In the genomic region with DNA sequence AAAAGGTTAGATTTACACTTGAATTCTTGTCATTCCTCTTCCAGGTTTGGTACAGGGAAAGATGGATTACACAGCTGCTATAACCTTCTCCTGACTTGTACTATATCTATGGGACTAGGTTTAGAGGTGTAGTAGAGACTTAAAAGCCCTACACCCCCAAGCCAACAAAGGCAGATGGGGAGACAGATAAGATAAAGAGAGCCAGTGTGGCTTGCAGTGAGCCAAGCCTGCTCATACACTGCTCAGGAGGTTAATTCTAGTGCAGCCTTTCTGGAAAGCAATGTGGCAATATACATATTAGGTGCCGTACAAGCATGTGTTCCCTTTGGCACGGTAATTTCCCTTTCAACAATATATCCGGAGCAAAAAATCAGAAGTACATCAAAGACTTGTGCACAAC, we compare ENCODE assay signal across 1 cellular context.
TF ChIP-seq lines count a peak whose summit lies in the region.

No MANE protein-coding gene starts in this region.

TF ChIP-seq in GM12878, 131 proteins besides CTCF, POLR2A, EP300 and RAD21:
- TF ChIP-seq BMI1 (IDR thresholded peaks at IDR 0.05; ENCODE audit: borderline replicate concordance) (no peak), NFXL1 (IDR thresholded peaks at IDR 0.05; ENCODE audit: borderline replicate concordance) (no peak), EGR1 (IDR thresholded peaks at IDR 0.05; ENCODE audit: borderline replicate concordance in 1 of 2, low read depth in 2 of 2, low read length in 2 of 2) (no peak), PAX8 (IDR thresholded peaks at IDR 0.05) (no peak), NBN (IDR thresholded peaks at IDR 0.05) (no peak), TCF7 (IDR thresholded peaks at IDR 0.05; ENCODE audit: borderline replicate concordance) (no peak), HDAC6 (IDR thresholded peaks at IDR 0.05; ENCODE audit: unreplicated experiment) (no peak), EZH2 (IDR thresholded peaks at IDR 0.05; ENCODE audit: borderline replicate concordance, control insufficient read depth, low read depth, low read length) (no peak), NRF1 (conservative IDR thresholded peaks at IDR 0.05; ENCODE audit: low read depth, low read length) (no peak), PAX5 (IDR thresholded peaks at IDR 0.05; ENCODE audit: borderline replicate concordance, low read depth, low read length) (no peak), HCFC1 (IDR thresholded peaks at IDR 0.05; ENCODE audit: low read length) (no peak)
- TF ChIP-seq, protein P1, sequence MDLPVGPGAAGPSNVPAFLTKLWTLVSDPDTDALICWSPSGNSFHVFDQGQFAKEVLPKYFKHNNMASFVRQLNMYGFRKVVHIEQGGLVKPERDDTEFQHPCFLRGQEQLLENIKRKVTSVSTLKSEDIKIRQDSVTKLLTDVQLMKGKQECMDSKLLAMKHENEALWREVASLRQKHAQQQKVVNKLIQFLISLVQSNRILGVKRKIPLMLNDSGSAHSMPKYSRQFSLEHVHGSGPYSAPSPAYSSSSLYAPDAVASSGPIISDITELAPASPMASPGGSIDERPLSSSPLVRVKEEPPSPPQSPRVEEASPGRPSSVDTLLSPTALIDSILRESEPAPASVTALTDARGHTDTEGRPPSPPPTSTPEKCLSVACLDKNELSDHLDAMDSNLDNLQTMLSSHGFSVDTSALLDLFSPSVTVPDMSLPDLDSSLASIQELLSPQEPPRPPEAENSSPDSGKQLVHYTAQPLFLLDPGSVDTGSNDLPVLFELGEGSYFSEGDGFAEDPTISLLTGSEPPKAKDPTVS (IDR thresholded peaks at IDR 0.05; ENCODE audit: low read depth, low read length), result no peak
- TF ChIP-seq, protein P2, sequence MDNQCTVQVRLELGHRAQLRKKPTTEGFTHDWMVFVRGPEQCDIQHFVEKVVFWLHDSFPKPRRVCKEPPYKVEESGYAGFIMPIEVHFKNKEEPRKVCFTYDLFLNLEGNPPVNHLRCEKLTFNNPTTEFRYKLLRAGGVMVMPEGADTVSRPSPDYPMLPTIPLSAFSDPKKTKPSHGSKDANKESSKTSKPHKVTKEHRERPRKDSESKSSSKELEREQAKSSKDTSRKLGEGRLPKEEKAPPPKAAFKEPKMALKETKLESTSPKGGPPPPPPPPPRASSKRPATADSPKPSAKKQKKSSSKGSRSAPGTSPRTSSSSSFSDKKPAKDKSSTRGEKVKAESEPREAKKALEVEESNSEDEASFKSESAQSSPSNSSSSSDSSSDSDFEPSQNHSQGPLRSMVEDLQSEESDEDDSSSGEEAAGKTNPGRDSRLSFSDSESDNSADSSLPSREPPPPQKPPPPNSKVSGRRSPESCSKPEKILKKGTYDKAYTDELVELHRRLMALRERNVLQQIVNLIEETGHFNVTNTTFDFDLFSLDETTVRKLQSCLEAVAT (IDR thresholded peaks at IDR 0.05), result no peak
- TF ChIP-seq, protein P3, sequence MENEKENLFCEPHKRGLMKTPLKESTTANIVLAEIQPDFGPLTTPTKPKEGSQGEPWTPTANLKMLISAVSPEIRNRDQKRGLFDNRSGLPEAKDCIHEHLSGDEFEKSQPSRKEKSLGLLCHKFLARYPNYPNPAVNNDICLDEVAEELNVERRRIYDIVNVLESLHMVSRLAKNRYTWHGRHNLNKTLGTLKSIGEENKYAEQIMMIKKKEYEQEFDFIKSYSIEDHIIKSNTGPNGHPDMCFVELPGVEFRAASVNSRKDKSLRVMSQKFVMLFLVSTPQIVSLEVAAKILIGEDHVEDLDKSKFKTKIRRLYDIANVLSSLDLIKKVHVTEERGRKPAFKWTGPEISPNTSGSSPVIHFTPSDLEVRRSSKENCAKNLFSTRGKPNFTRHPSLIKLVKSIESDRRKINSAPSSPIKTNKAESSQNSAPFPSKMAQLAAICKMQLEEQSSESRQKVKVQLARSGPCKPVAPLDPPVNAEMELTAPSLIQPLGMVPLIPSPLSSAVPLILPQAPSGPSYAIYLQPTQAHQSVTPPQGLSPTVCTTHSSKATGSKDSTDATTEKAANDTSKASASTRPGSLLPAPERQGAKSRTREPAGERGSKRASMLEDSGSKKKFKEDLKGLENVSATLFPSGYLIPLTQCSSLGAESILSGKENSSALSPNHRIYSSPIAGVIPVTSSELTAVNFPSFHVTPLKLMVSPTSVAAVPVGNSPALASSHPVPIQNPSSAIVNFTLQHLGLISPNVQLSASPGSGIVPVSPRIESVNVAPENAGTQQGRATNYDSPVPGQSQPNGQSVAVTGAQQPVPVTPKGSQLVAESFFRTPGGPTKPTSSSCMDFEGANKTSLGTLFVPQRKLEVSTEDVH (IDR thresholded peaks at IDR 0.05; ENCODE audit: low read depth, partially characterized antibody), result no peak
- TF ChIP-seq, protein P4, sequence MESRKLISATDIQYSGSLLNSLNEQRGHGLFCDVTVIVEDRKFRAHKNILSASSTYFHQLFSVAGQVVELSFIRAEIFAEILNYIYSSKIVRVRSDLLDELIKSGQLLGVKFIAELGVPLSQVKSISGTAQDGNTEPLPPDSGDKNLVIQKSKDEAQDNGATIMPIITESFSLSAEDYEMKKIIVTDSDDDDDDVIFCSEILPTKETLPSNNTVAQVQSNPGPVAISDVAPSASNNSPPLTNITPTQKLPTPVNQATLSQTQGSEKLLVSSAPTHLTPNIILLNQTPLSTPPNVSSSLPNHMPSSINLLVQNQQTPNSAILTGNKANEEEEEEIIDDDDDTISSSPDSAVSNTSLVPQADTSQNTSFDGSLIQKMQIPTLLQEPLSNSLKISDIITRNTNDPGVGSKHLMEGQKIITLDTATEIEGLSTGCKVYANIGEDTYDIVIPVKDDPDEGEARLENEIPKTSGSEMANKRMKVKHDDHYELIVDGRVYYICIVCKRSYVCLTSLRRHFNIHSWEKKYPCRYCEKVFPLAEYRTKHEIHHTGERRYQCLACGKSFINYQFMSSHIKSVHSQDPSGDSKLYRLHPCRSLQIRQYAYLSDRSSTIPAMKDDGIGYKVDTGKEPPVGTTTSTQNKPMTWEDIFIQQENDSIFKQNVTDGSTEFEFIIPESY (IDR thresholded peaks at IDR 0.05), result no peak
